In the genomic region with DNA sequence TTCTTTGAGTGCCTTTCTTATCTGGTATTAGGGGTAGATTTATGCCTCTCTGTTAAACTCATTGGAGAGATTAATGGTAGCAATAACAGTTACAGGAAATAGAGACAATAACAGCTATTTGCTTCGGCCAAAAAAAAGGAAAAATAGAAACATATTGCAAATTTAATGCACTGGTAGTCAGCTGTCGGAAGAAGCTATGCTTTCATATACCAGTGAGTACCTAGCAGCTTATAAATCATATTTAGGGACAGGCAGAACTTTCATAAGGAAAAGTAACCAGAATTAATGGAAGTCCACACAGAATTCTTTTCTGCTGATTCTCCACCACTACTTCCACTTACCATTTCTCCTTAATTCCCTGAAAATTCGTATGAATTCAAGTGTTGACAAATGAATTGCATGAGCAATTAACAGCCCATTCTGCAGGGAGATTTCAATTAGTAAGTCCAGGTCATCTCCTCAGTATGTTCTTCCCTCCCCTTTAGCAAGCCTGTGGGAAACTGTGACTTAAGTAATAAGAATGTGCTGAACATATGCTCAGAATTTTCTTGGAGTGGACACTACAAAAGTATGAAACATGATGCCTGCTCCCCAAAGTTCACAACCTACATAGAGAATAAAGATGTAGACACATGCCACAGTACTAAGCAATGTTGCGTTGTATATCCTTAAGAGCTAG, we compare ENCODE assay signal across 19 cellular contexts.
DNase-seq lines count a peak whose midpoint lies in the region; ATAC-seq and TF ChIP-seq lines count a peak whose summit lies in the region.
"Had no signal": no experiment of that assay in that cellular context is flagged by ENCODE, and none has a peak within 500 bp of the region (broad histone marks: within the 10 kb centered on the region; RNA-seq: fewer than 3 reads in every experiment).

No MANE protein-coding gene starts in this region.

- no peaks in the 10 kb centered on the region for H3K9me2 ChIP-seq in SK-N-SH

- H4K20me1 ChIP-seq in mammary epithelial cell (ENCODE audit: insufficient read depth, low read length) (no peaks in the 10 kb centered on the region), SK-N-SH (ENCODE audit: insufficient read depth) (no peaks in the 10 kb centered on the region), fibroblast of lung (ENCODE audit: control insufficient read depth, extremely low read depth, insufficient read depth, low read length) (no peaks in the 10 kb centered on the region)

- H2AFZ ChIP-seq in mammary epithelial cell (ENCODE audit: low read depth, low read length), result peak overlapping the region; percentile 50
- peak overlapping the region; percentile 2; the same call in 1 of the 2 replicates for H2AFZ ChIP-seq in SK-N-SH (ENCODE audit: low read depth)
- no peak overlapping the region for H2AFZ ChIP-seq in fibroblast of lung (ENCODE audit: low read length)

- no peaks in the 10 kb centered on the region for H3K36me3 ChIP-seq in mammary epithelial cell (ENCODE audit: insufficient read depth, low read length)
- no peaks in the 10 kb centered on the region for H3K36me3 ChIP-seq in breast epithelium
- H3K36me3 ChIP-seq in SK-N-SH (replicated peaks in 1 of 2; ENCODE audit: control insufficient read depth in 1 of 2, insufficient read depth in 2 of 2, low read length in 1 of 2), result no peaks in the 10 kb centered on the region
- no peaks in the 10 kb centered on the region for H3K36me3 ChIP-seq in fibroblast of lung (ENCODE audit: control insufficient read depth, insufficient read depth, low read length)
- H3K36me3 ChIP-seq in Caco-2 (ENCODE audit: control insufficient read depth, insufficient read depth, low read length), result no peaks in the 10 kb centered on the region
- H3K36me3 ChIP-seq: gastroesophageal sphincter had no signal

- H3K79me2 ChIP-seq in mammary epithelial cell (ENCODE audit: insufficient read depth, low read length) (no peaks in the 10 kb centered on the region), SK-N-SH (ENCODE audit: insufficient read depth) (no peaks in the 10 kb centered on the region), fibroblast of lung (ENCODE audit: control insufficient read depth, insufficient read depth, low read length) (no peaks in the 10 kb centered on the region)

- TF ChIP-seq POLR2A in breast epithelium (IDR thresholded peaks at IDR 0.05), result no peak

- peaks cover 10% of the 10 kb centered on the region for H3F3A ChIP-seq in SK-N-SH (replicated peaks; ENCODE audit: insufficient read depth)

- H3K27me3 Mint-ChIP-seq in Caco-2 (ENCODE audit: insufficient read depth, unreplicated experiment), result no peaks in the 10 kb centered on the region
- peaks cover 3% of the 10 kb centered on the region for H3K27me3 Mint-ChIP-seq in activated naive CD4-positive, alpha-beta T cell treated with anti-CD3 and anti-CD28 coated beads, Interleukin-2, amount 10 ng/mL, durations not matched to agents 7 days and 5 days

- peak overlapping the region; percentile 12 for H3K27ac ChIP-seq in mammary epithelial cell (ENCODE audit: insufficient read depth, low read depth, low read length)
- no peak overlapping the region for H3K27ac ChIP-seq in breast epithelium
- H3K27ac ChIP-seq in SK-N-SH (ENCODE audit: low read depth in 2 of 2, low read length in 1 of 2), result peak overlapping the region; percentile 52 to 71
- H3K27ac ChIP-seq in fibroblast of lung (ENCODE audit: insufficient read depth, low read length), result peak overlapping the region; percentile 18
- H3K27ac ChIP-seq: gastroesophageal sphincter, testis had no signal

- H3K9me3 ChIP-seq in mammary epithelial cell (replicated peaks; ENCODE audit: insufficient read depth, low read length), result no peaks in the 10 kb centered on the region
- H3K9me3 ChIP-seq in breast epithelium, result no peaks in the 10 kb centered on the region
- H3K9me3 ChIP-seq in SK-N-SH, result no peaks in the 10 kb centered on the region
- no peaks in the 10 kb centered on the region for H3K9me3 ChIP-seq in fibroblast of lung (ENCODE audit: control insufficient read depth, insufficient read depth, low read depth, low read length)
- no peaks in the 10 kb centered on the region for H3K9me3 ChIP-seq in Caco-2
- H3K9me3 ChIP-seq: gastroesophageal sphincter, testis had no signal

- DNase-seq in mammary epithelial cell (peak; percentile 76), breast epithelium (ENCODE audit: low spot score in 2 of 2) (no peak), SK-N-SH (no peak), fibroblast of lung (ENCODE audit: low read depth in 2 of 2) (peak; percentile 88 to 97), stromal cell of bone marrow (ENCODE audit: low read depth) (peak; percentile 61), Caco-2 (no peak)
- DNase-seq in activated naive CD4-positive, alpha-beta T cell treated with anti-CD3 and anti-CD28 coated beads, Interleukin-2, amount 10 ng/mL, durations not matched to agents 7 days and 5 days, result no peak
- DNase-seq: 8988T; activated CD4-positive, alpha-beta memory T cell treated with anti-CD3 and anti-CD28 coated beads, Interleukin-2, amount 10 ng/mL, durations not matched to agents 7 days and 5 days; aorta; NK-92 treated with Interleukin-12 subunit alpha and Interleukin-12 subunit beta, amount 100 ng/mL, for 24 hours; right cardiac atrium; SHP77 treated with DMSO at 0.1 percent for 48 hours; stimulated activated CD4-positive, alpha-beta T cell treated with anti-CD3 and anti-CD28 coated beads, Interleukin-2, amount 100 ng/mL, for 48 hours; stimulated activated CD8-positive, alpha-beta memory T cell treated with anti-CD3 and anti-CD28 coated beads, Interleukin-4, amount 100 ng/mL, for 48 hours; testis had no signal

- H3K9ac ChIP-seq in mammary epithelial cell (ENCODE audit: insufficient read depth, low read length) (no peak overlapping the region), SK-N-SH (no peak overlapping the region), fibroblast of lung (ENCODE audit: insufficient read depth, low read length) (no peak overlapping the region)

- intact Hi-C loops in mammary epithelial cell (cut with micrococcal nuclease) (loop anchor here (2.0 kb wide), 1 partner anchor 130 kb away; no protein-coding TSS in a partner anchor), breast epithelium (cut with DNase I; ENCODE audit: low total_unique reads) (no loop called here), Caco-2 (cut with micrococcal nuclease; ENCODE audit: unreplicated experiment) (no loop called here)

- peak overlapping the region; percentile 66 for H3K4me2 ChIP-seq in mammary epithelial cell (ENCODE audit: insufficient read depth, low read depth, low read length)
- 0 out of 2 replicates have a peak overlapping the region, but pooled peaks have one; percentile 31 for H3K4me2 ChIP-seq in SK-N-SH
- no peak overlapping the region for H3K4me2 ChIP-seq in fibroblast of lung (ENCODE audit: extremely low read depth, insufficient read depth, low read length)

- H3K27ac Mint-ChIP-seq in Caco-2 (ENCODE audit: unreplicated experiment), result no peak overlapping the region
- no peak overlapping the region for H3K27ac Mint-ChIP-seq in activated naive CD4-positive, alpha-beta T cell treated with anti-CD3 and anti-CD28 coated beads, Interleukin-2, amount 10 ng/mL, durations not matched to agents 7 days and 5 days
- H3K27ac Mint-ChIP-seq: activated CD4-positive, alpha-beta memory T cell treated with anti-CD3 and anti-CD28 coated beads, Interleukin-2, amount 10 ng/mL, durations not matched to agents 7 days and 5 days had no signal

- WGBS in mammary epithelial cell (ENCODE audit: low coverage, missing lambda C conversion rate), result 75% methylated on average over 4 of the region's 4 CpGs
- WGBS in SK-N-SH (ENCODE audit: low lambda C conversion rate), result 43% methylated on average over 4 of the region's 4 CpGs

- no peaks in the 10 kb centered on the region for H3K9me3 Mint-ChIP-seq in Caco-2 (ENCODE audit: unreplicated experiment)
- no peaks in the 10 kb centered on the region for H3K9me3 Mint-ChIP-seq in activated naive CD4-positive, alpha-beta T cell treated with anti-CD3 and anti-CD28 coated beads, Interleukin-2, amount 10 ng/mL, durations not matched to agents 7 days and 5 days
- H3K9me3 Mint-ChIP-seq: activated CD4-positive, alpha-beta memory T cell treated with anti-CD3 and anti-CD28 coated beads, Interleukin-2, amount 10 ng/mL, durations not matched to agents 7 days and 5 days had no signal

- no TSS peak for BruUV-seq in mammary epithelial cell (replicated peaks; lab: Mats Ljungman, UMichigan)
- BruUV-seq in Caco-2 (replicated peaks; lab: Mats Ljungman, UMichigan), result no TSS peak

- no peak overlapping the region for H3K4me3 ChIP-seq in mammary epithelial cell (replicated peaks in 1 of 3; ENCODE audit: insufficient read depth in 1 of 3, low read depth in 2 of 3, low read length in 3 of 3)
- H3K4me3 ChIP-seq in breast epithelium, result no peak overlapping the region
- H3K4me3 ChIP-seq in SK-N-SH (ENCODE audit: low read depth in 2 of 2, low read length in 1 of 2), result no peak overlapping the region
- no peak overlapping the region for H3K4me3 ChIP-seq in fibroblast of lung (replicated peaks in 1 of 4; ENCODE audit: control extremely low read depth in 1 of 4, insufficient read depth in 1 of 4, low read depth in 3 of 4, low read length in 4 of 4)
- H3K4me3 ChIP-seq in Caco-2 (ENCODE audit: low read depth, low read length), result no peak overlapping the region
- H3K4me3 ChIP-seq: gastroesophageal sphincter, testis had no signal

- no peak for TF ChIP-seq RAD21 in SK-N-SH (IDR thresholded peaks at IDR 0.05; ENCODE audit: low read length)

- no peaks in the 10 kb centered on the region for H3K36me3 Mint-ChIP-seq in Caco-2 (ENCODE audit: insufficient read depth, unreplicated experiment)
- H3K36me3 Mint-ChIP-seq in activated naive CD4-positive, alpha-beta T cell treated with anti-CD3 and anti-CD28 coated beads, Interleukin-2, amount 10 ng/mL, durations not matched to agents 7 days and 5 days, result no peaks in the 10 kb centered on the region

- H3K27me3 ChIP-seq in mammary epithelial cell (ENCODE audit: insufficient read depth, low read length) (no peaks in the 10 kb centered on the region), breast epithelium (no peaks in the 10 kb centered on the region), SK-N-SH (ENCODE audit: insufficient read depth) (no peaks in the 10 kb centered on the region), fibroblast of lung (ENCODE audit: control insufficient read depth, insufficient read depth, low read length) (no peaks in the 10 kb centered on the region), Caco-2 (replicated peaks; ENCODE audit: control insufficient read depth, insufficient read depth, low read length) (no peaks in the 10 kb centered on the region)
- H3K27me3 ChIP-seq: gastroesophageal sphincter, testis had no signal

- in situ Hi-C loops in mammary epithelial cell (cut with MboI; ENCODE audit: low sequenced_read_pairs in 2 of 2), result no loop called here

- TF ChIP-seq EP300 in SK-N-SH (IDR thresholded peaks at IDR 0.05; ENCODE audit: borderline replicate concordance in 1 of 2, low read depth in 1 of 2, low read length in 1 of 2), result peak in 1 of 2 experiments; percentile 79; a peak in 1 of 4 replicates

- no peak for ATAC-seq in HG02852 (IDR thresholded peaks at IDR 0.05; ENCODE audit: unreplicated experiment)
- ATAC-seq: gastroesophageal sphincter, HepG2, right cardiac atrium had no signal

- peaks cover 39% of the 10 kb centered on the region for H3K4me1 ChIP-seq in mammary epithelial cell (ENCODE audit: insufficient read depth, low read length)
- no peaks in the 10 kb centered on the region for H3K4me1 ChIP-seq in breast epithelium
- peaks cover 0 to 42% of the 10 kb centered on the region in 2 experiments; a peak in 2 of 4 replicates for H3K4me1 ChIP-seq in SK-N-SH (ENCODE audit: control insufficient read depth in 1 of 2, insufficient read depth in 2 of 2, low read depth in 1 of 2, low read length in 1 of 2)
- H3K4me1 ChIP-seq in fibroblast of lung (ENCODE audit: control insufficient read depth, extremely low read depth, insufficient read depth, low read length), result peaks cover 7% of the 10 kb centered on the region
- no peaks in the 10 kb centered on the region for H3K4me1 ChIP-seq in Caco-2
- H3K4me1 ChIP-seq: gastroesophageal sphincter, testis had no signal

- POLR2A ChIA-PET in SK-N-SH (lab: Yijun Ruan, JAX), result no interaction called here
- POLR2A ChIA-PET in Caco-2 (lab: Charles Lee), result no interaction called here

- TF ChIP-seq CTCF in mammary epithelial cell (conservative IDR thresholded peaks at IDR 0.05 in 1 of 2, IDR thresholded peaks at IDR 0.05 in 1 of 2; ENCODE audit: extremely low read depth in 1 of 2, insufficient read depth in 1 of 2, low read depth in 1 of 2, low read length in 2 of 2) (no peak), breast epithelium (IDR thresholded peaks at IDR 0.05) (no peak), SK-N-SH (IDR thresholded peaks at IDR 0.05) (no peak), fibroblast of lung (conservative IDR thresholded peaks at IDR 0.05 in 1 of 2, IDR thresholded peaks at IDR 0.05 in 1 of 2; ENCODE audit: low read depth in 1 of 2, low read length in 2 of 2) (no peak), Caco-2 (IDR thresholded peaks at IDR 0.05; ENCODE audit: insufficient read depth in 1 of 2, low read depth in 1 of 2, low read length in 1 of 2, severe bottlenecking in 1 of 2, unreplicated experiment in 1 of 2) (no peak)

- CTCF ChIA-PET in mammary epithelial cell (lab: Charles Lee; ENCODE audit: low non-redundant PET) (no interaction called here), SK-N-SH (lab: Yijun Ruan, JAX) (interaction anchor here (0.9 to 6.6 kb wide), 4 partner anchors 14 to 368 kb away, joined by 3 to 54 read pairs (median 4); no protein-coding TSS in a partner anchor), Caco-2 (lab: Charles Lee) (no interaction called here)
- CTCF ChIA-PET in activated naive CD4-positive, alpha-beta T cell treated with anti-CD3 and anti-CD28 coated beads, Interleukin-2, amount 10 ng/mL, durations not matched to agents 7 days and 5 days (lab: Charles Lee), result interaction anchor here (1.5 to 1.7 kb wide), 2 partner anchors 10 to 13 kb away, joined by 4 read pairs; no protein-coding TSS in a partner anchor

- H3K4me1 Mint-ChIP-seq in Caco-2 (ENCODE audit: low read depth, unreplicated experiment), result no peaks in the 10 kb centered on the region
- no peaks in the 10 kb centered on the region for H3K4me1 Mint-ChIP-seq in activated naive CD4-positive, alpha-beta T cell treated with anti-CD3 and anti-CD28 coated beads, Interleukin-2, amount 10 ng/mL, durations not matched to agents 7 days and 5 days
- H3K4me1 Mint-ChIP-seq: activated CD4-positive, alpha-beta memory T cell treated with anti-CD3 and anti-CD28 coated beads, Interleukin-2, amount 10 ng/mL, durations not matched to agents 7 days and 5 days had no signal

- dilution Hi-C loops in mammary epithelial cell (cut with HindIII; ENCODE audit: low sequenced_read_pairs), result no loop called here

- no peak overlapping the region for H3K4me3 Mint-ChIP-seq in Caco-2 (ENCODE audit: unreplicated experiment)
- H3K4me3 Mint-ChIP-seq in activated naive CD4-positive, alpha-beta T cell treated with anti-CD3 and anti-CD28 coated beads, Interleukin-2, amount 10 ng/mL, durations not matched to agents 7 days and 5 days, result no peak overlapping the region
- H3K4me3 Mint-ChIP-seq: activated CD4-positive, alpha-beta memory T cell treated with anti-CD3 and anti-CD28 coated beads, Interleukin-2, amount 10 ng/mL, durations not matched to agents 7 days and 5 days had no signal

Comparison
In these comparisons a context has a peak if more than half of its experiments do, and no peak if none do; other contexts are left out.
1. DNase-seq: peak in mammary epithelial cell (single experiment), fibroblast of lung (2 of 2) and stromal cell of bone marrow (single experiment); none in breast epithelium (0 of 2), SK-N-SH (single experiment), Caco-2 (0 of 2) and activated naive CD4-positive, alpha-beta T cell treated with anti-CD3 and anti-CD28 coated beads, Interleukin-2, amount 10 ng/mL, durations not matched to agents 7 days and 5 days (single experiment).
2. H3K27ac ChIP-seq: peak in mammary epithelial cell (single experiment), SK-N-SH (2 of 2) and fibroblast of lung (single experiment); none in breast epithelium (0 of 2).
3. CTCF ChIA-PET loops: an anchor here in SK-N-SH (0.9 to 6.6 kb wide) and activated naive CD4-positive, alpha-beta T cell treated with anti-CD3 and anti-CD28 coated beads, Interleukin-2, amount 10 ng/mL, durations not matched to agents 7 days and 5 days (1.5 to 1.7 kb wide); none called in mammary epithelial cell and Caco-2.